ENCODE assay signal across 9 cellular contexts in genomic region chr7:5703572-5704533, GRCh38.
DNase-seq lines count a peak whose midpoint lies in the region; ATAC-seq, FAIRE-seq and TF ChIP-seq lines count a peak whose summit lies in the region.
"Had no signal": no experiment of that assay in that cellular context is flagged by ENCODE, and none has a peak within 500 bp of the region (broad histone marks: within the 10 kb centered on the region; RNA-seq: fewer than 3 reads in every experiment).

No MANE protein-coding gene starts in this region.

- FAIRE-seq in urothelium cell line (lab: Jason Lieb, UNC), result no peak

- H3K4me1 ChIP-seq in left ventricle myocardium inferior (peaks cover 59% of the 10 kb centered on the region), neuronal stem cell (ENCODE audit: control insufficient read depth in 2 of 2, insufficient read depth in 1 of 2, low read depth in 1 of 2, low read length in 2 of 2) (peaks cover 23 to 36% of the 10 kb centered on the region in 2 donors)

- H2BK120ac ChIP-seq in neuronal stem cell (ENCODE audit: low read depth, low read length), result no peak overlapping the region

- no peaks in the 10 kb centered on the region for H3K27me3 ChIP-seq in left ventricle myocardium inferior (ENCODE audit: low read depth)
- no peaks in the 10 kb centered on the region for H3K27me3 ChIP-seq in neuronal stem cell (ENCODE audit: control insufficient read depth in 3 of 3, insufficient read depth in 3 of 3, low read depth in 1 of 3, low read length in 3 of 3)

- H3K18ac ChIP-seq in neuronal stem cell (ENCODE audit: low read length), result no peak overlapping the region

- peak overlapping the region; percentile 92 for H3K27ac ChIP-seq in left ventricle myocardium inferior (replicated peaks)
- H3K27ac ChIP-seq in cingulate gyrus (ENCODE audit: low read depth, low read length), result peak overlapping the region; percentile 57
- H3K27ac ChIP-seq in neuronal stem cell (replicated peaks; ENCODE audit: low read length), result peak overlapping the region; percentile 25

- no peak overlapping the region for H2BK15ac ChIP-seq in neuronal stem cell (ENCODE audit: low read length)

- no peak overlapping the region for H2BK12ac ChIP-seq in neuronal stem cell (ENCODE audit: low read length)

- no peaks in the 10 kb centered on the region for H3K9me3 ChIP-seq in left ventricle myocardium inferior (replicated peaks)
- peaks cover 0 to 2% of the 10 kb centered on the region in 2 donors for H3K9me3 ChIP-seq in neuronal stem cell (replicated peaks in 1 of 2; ENCODE audit: control insufficient read depth in 2 of 2, insufficient read depth in 1 of 2, low read depth in 1 of 2, low read length in 2 of 2)

- no peaks in the 10 kb centered on the region for H3K79me1 ChIP-seq in neuronal stem cell (ENCODE audit: low read depth, low read length)

- H3K9ac ChIP-seq in neuronal stem cell (ENCODE audit: low read depth, low read length, poor library complexity), result no peak overlapping the region

- H2AK5ac ChIP-seq in neuronal stem cell (ENCODE audit: low read depth, low read length), result no peak overlapping the region

- H3K36me3 ChIP-seq in left ventricle myocardium inferior (peaks cover 19% of the 10 kb centered on the region), neuronal stem cell (replicated peaks in 1 of 2; ENCODE audit: control insufficient read depth in 2 of 2, insufficient read depth in 2 of 2, low read length in 2 of 2) (peaks cover 11 to 60% of the 10 kb centered on the region in 2 donors)

- no peak overlapping the region for H2AFZ ChIP-seq in neuronal stem cell (ENCODE audit: low read length)

- H3K4ac ChIP-seq in neuronal stem cell (ENCODE audit: low read length), result no peak overlapping the region

- no peak overlapping the region for H4K91ac ChIP-seq in neuronal stem cell (ENCODE audit: low read depth, low read length, poor library complexity)

- TF ChIP-seq CTCF in left ventricle myocardium inferior (IDR thresholded peaks at IDR 0.05; ENCODE audit: borderline replicate concordance), result no peak

- no CpG with 5 or more reads among the region's 15 CpGs for WGBS in neuronal stem cell (ENCODE audit: extremely low coverage in 2 of 2, insufficient read length in 2 of 2, insufficient replicate concordance in 1 of 2), 2 donors

- ATAC-seq in Right ventricle myocardium superior (ENCODE audit: poor library complexity), result no peak
- ATAC-seq: activated naive CD4-positive, alpha-beta T cell treated with anti-CD3 and anti-CD28 coated beads, Interleukin-2, amount 50 U/mL, for 72 hours had no signal

- H3K4me3 ChIP-seq in left ventricle myocardium inferior (no peak overlapping the region), neuronal stem cell (ENCODE audit: low read length in 2 of 2) (no peak overlapping the region)

- H4K8ac ChIP-seq in neuronal stem cell (ENCODE audit: low read depth, low read length), result no peak overlapping the region

- no peak overlapping the region for H3K23ac ChIP-seq in neuronal stem cell (ENCODE audit: low read depth, low read length, poor library complexity)

- no peak overlapping the region for H2BK5ac ChIP-seq in neuronal stem cell (ENCODE audit: low read length)

- no peak overlapping the region for H3K4me2 ChIP-seq in neuronal stem cell (ENCODE audit: insufficient read depth, low read length, poor library complexity, severe bottlenecking)

- DNase-seq in left ventricle myocardium inferior (no peak), Right ventricle myocardium superior (no peak), neuronal stem cell (ENCODE audit: low spot score) (no peak), NCI-H510A treated with DMSO at 0.1 percent for 48 hours (lab: John Stamatoyannopoulos, UW) (no peak), HCEC 1CT (no peak), urothelium cell line (ENCODE audit: low spot score) (no peak), NCI-H128 (lab: John Stamatoyannopoulos, UW; ENCODE audit: unreplicated experiment) (no peak)

- intact Hi-C loops in left ventricle myocardium inferior (cut with micrococcal nuclease), result no loop called here
- intact Hi-C loops in Right ventricle myocardium superior (cut with DNase I), result loop anchor here (5.0 kb wide), 2 partner anchors 37 to 212 kb away; no protein-coding TSS in a partner anchor

- H3K14ac ChIP-seq in neuronal stem cell (ENCODE audit: low read length), result no peak overlapping the region

Comparison
In these comparisons a context has a peak if more than half of its experiments do, and no peak if none do; other contexts are left out.
1. H3K27ac ChIP-seq: peak in every context shown above with its lines; median percentile 92 in left ventricle myocardium inferior; 57 in cingulate gyrus; 25 in neuronal stem cell.